ENCODE assay signal across 2 cellular contexts in the genomic region with DNA sequence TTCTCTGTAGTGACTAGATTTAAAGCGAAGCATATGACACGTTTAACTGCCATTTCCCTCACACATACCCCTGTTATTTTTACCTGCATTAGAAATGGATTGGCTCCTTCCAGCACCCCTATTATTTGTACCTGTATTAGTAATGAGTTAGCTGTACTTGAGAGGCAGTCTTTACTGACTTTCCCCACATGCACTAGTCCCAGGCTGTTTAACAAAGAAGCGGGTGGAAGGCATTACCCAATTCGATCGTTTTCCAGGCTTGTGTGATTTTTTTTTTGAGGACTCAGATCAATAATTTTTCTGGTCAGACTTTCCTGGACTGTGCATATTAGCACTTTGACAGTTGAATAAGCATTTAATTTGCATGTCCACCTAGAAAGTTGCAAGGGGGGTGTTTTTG.
TF ChIP-seq lines count a peak whose summit lies in the region.

No MANE protein-coding gene starts in this region.

TF ChIP-seq in liver, 16 proteins besides CTCF, POLR2A, EP300 and RAD21 (continued from another document):
- TF ChIP-seq FOXA1 (IDR thresholded peaks at IDR 0.05) (no peak), RXRA (IDR thresholded peaks at IDR 0.05) (peak in 1 of 2 donors; percentile 32)
- TF ChIP-seq, protein P1, sequence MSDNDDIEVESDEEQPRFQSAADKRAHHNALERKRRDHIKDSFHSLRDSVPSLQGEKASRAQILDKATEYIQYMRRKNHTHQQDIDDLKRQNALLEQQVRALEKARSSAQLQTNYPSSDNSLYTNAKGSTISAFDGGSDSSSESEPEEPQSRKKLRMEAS (IDR thresholded peaks at IDR 0.05): no peak

TF ChIP-seq in HepG2, 621 proteins besides CTCF, POLR2A, EP300 and RAD21:
- TF ChIP-seq, protein P2, sequence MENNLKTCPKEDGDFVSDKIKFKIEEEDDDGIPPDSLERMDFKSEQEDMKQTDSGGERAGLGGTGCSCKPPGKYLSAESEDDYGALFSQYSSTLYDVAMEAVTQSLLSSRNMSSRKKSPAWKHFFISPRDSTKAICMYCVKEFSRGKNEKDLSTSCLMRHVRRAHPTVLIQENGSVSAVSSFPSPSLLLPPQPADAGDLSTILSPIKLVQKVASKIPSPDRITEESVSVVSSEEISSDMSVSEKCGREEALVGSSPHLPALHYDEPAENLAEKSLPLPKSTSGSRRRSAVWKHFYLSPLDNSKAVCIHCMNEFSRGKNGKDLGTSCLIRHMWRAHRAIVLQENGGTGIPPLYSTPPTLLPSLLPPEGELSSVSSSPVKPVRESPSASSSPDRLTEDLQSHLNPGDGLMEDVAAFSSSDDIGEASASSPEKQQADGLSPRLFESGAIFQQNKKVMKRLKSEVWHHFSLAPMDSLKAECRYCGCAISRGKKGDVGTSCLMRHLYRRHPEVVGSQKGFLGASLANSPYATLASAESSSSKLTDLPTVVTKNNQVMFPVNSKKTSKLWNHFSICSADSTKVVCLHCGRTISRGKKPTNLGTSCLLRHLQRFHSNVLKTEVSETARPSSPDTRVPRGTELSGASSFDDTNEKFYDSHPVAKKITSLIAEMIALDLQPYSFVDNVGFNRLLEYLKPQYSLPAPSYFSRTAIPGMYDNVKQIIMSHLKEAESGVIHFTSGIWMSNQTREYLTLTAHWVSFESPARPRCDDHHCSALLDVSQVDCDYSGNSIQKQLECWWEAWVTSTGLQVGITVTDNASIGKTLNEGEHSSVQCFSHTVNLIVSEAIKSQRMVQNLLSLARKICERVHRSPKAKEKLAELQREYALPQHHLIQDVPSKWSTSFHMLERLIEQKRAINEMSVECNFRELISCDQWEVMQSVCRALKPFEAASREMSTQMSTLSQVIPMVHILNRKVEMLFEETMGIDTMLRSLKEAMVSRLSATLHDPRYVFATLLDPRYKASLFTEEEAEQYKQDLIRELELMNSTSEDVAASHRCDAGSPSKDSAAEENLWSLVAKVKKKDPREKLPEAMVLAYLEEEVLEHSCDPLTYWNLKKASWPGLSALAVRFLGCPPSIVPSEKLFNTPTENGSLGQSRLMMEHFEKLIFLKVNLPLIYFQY (CRISPR knock-in tag; IDR thresholded peaks at IDR 0.05; ENCODE audit: borderline replicate concordance): no peak
- TF ChIP-seq ZNF598 (CRISPR knock-in tag; IDR thresholded peaks at IDR 0.05; ENCODE audit: borderline replicate concordance): no peak
- TF ChIP-seq ZBTB21 (CRISPR knock-in tag; IDR thresholded peaks at IDR 0.05): no peak
- no peak for TF ChIP-seq CBFB (CRISPR knock-in tag; IDR thresholded peaks at IDR 0.05)
- no peak for TF ChIP-seq ZNF567 (CRISPR knock-in tag; IDR thresholded peaks at IDR 0.05; ENCODE audit: borderline replicate concordance)
